ENCODE assay signal across 9 cellular contexts in genomic region chr1:208203127-208203847, GRCh38. TPM values are rescaled to one million over a fixed set of nuclear protein-coding genes. Genes with fewer than 3 reads are reported as not detected.
DNase-seq lines count a peak whose midpoint lies in the region; ATAC-seq and TF ChIP-seq lines count a peak whose summit lies in the region.
"Had no signal": no experiment of that assay in that cellular context is flagged by ENCODE, and none has a peak within 500 bp of the region (broad histone marks: within the 10 kb centered on the region; RNA-seq: fewer than 3 reads in every experiment).

No MANE protein-coding gene starts in this region.

- DNase-seq in M059J (ENCODE audit: low read depth) (peak; percentile 90), SHP77 treated with DMSO at 0.1 percent for 48 hours (lab: John Stamatoyannopoulos, UW) (peak; percentile 47), heart right ventricle (peak; percentile 71)
- no peak for DNase-seq in stimulated activated CD4-positive, alpha-beta T cell treated with anti-CD3 and anti-CD28 coated beads, Interleukin-4, amount 100 ng/mL, for 1 hour
- DNase-seq: T-helper 9 cell had no signal

- peak overlapping the region; percentile 11 to 89 (median 73) for H3K27ac ChIP-seq in heart right ventricle

- WGBS in heart right ventricle, 2 donors = 47 to 57% methylated on average over 13 of the region's 13 CpGs

- H3K4me3 ChIP-seq in heart right ventricle = peak overlapping the region in 1 of 10 donors; percentile 11

- peaks cover 0 to 26% (median 0%) of the 10 kb centered on the region in 9 donors for H3K36me3 ChIP-seq in heart right ventricle

- H3K27me3 ChIP-seq in heart right ventricle = no peaks in the 10 kb centered on the region

- no peaks in the 10 kb centered on the region for H3K9me3 Mint-ChIP-seq in stimulated activated memory B cell treated with anti-CD40 and anti-IgM and Interleukin-4, amounts not matched to agents 10 μg/mL and 1 μg/mL and 100 μg/mL, for 72 hours

- no peaks in the 10 kb centered on the region for H3K27me3 Mint-ChIP-seq in stimulated activated memory B cell treated with anti-CD40 and anti-IgM and Interleukin-4, amounts not matched to agents 10 μg/mL and 1 μg/mL and 100 μg/mL, for 72 hours

- TF ChIP-seq CTCF in heart right ventricle (IDR thresholded peaks at IDR 0.05) = no peak

- H3K27ac Mint-ChIP-seq in stimulated activated memory B cell treated with anti-CD40 and anti-IgM and Interleukin-4, amounts not matched to agents 10 μg/mL and 1 μg/mL and 100 μg/mL, for 72 hours = no peak overlapping the region

- no peaks in the 10 kb centered on the region for H3K36me3 Mint-ChIP-seq in stimulated activated memory B cell treated with anti-CD40 and anti-IgM and Interleukin-4, amounts not matched to agents 10 μg/mL and 1 μg/mL and 100 μg/mL, for 72 hours

- ATAC-seq in heart right ventricle (peak; percentile 21 to 51 (median 26)), GM19023 (IDR thresholded peaks at IDR 0.05; ENCODE audit: unreplicated experiment) (no peak), GM18858 (IDR thresholded peaks at IDR 0.05; ENCODE audit: unreplicated experiment) (no peak), GM18907 (IDR thresholded peaks at IDR 0.05; ENCODE audit: unreplicated experiment) (no peak)
- ATAC-seq in stimulated activated memory B cell treated with anti-CD40 and anti-IgM and Interleukin-4, amounts not matched to agents 10 μg/mL and 1 μg/mL and 100 μg/mL, for 72 hours = peak; percentile 22

- intact Hi-C loops in heart right ventricle (cut with DNase I) = loop anchor here in 4 of 10 donors (5.0 kb wide), 2 partner anchors 34 to 61 kb away; no protein-coding TSS in a partner anchor

- H3K9me3 ChIP-seq in heart right ventricle = no peaks in the 10 kb centered on the region

- peaks cover 34 to 84% (median 75%) of the 10 kb centered on the region in 9 donors for H3K4me1 ChIP-seq in heart right ventricle

- H3K4me1 Mint-ChIP-seq in stimulated activated memory B cell treated with anti-CD40 and anti-IgM and Interleukin-4, amounts not matched to agents 10 μg/mL and 1 μg/mL and 100 μg/mL, for 72 hours = no peaks in the 10 kb centered on the region

- no peak overlapping the region for H3K4me3 Mint-ChIP-seq in stimulated activated memory B cell treated with anti-CD40 and anti-IgM and Interleukin-4, amounts not matched to agents 10 μg/mL and 1 μg/mL and 100 μg/mL, for 72 hours

RNA-seq across cellular contexts. Expression of gene PLXNA2, which starts 40.9 kb away (rescaled TPM):
- total RNA-seq in M059J (2014; rRNA removed; shearing (Covaris generic)) = 2.0 and 2.8 TPM in 2 replicates
- total RNA-seq in heart right ventricle = 10 to 100 TPM; 13.4 to 31.6 (median 18.3) TPM
- 10 to 100 TPM in 1 of 2 donors, 1 to 10 TPM in 1; 6.1 to 11.0 TPM for polyA plus RNA-seq in heart right ventricle

Comparison
In these comparisons a context has a peak if more than half of its experiments do, and no peak if none do; other contexts are left out.
1. ATAC-seq: peak in heart right ventricle (8 of 8) and stimulated activated memory B cell treated with anti-CD40 and anti-IgM and Interleukin-4, amounts not matched to agents 10 μg/mL and 1 μg/mL and 100 μg/mL, for 72 hours (single experiment); none in GM19023 (single experiment), GM18858 (single experiment) and GM18907 (single experiment).